Comparison of ENCODE assay signal across 15 cellular contexts in the genomic region with DNA sequence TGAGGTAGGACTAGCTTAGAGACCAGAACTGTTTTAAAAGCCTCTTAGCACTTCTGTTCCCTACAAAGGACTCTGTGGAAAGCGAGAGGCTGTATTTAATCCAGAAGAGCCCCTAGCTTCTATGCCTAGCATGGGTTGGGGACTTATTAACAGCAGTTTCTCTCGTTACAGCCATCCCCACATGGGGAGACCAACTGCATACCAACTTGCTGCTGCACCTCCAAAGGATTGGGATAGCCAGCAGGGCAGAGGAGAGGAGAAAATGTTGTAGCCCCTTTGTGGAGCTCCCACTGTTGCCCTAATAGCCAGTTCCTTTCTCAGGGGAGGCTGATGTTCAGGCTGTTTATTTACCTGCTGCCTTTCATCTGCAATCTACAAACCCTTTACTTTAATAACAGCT.
"Had no signal": no experiment of that assay in that cellular context is flagged by ENCODE, and none has a peak within 500 bp of the region (broad histone marks: within the 10 kb centered on the region; RNA-seq: fewer than 3 reads in every experiment).

No MANE protein-coding gene starts in this region.

- H3K9me3 Mint-ChIP-seq: dendritic cell treated with granulocyte-macrophage colony-stimulating factor and Interleukin-4, amounts not matched to agents 40 ng/mL and 50 ng/mL, for 4 days; endodermal cell; natural killer cell; stimulated activated naive CD8-positive, alpha-beta T cell treated with anti-CD3 and anti-CD28 coated beads, Interleukin-15, amount 100 ng/mL, for 72 hours had no signal

- H3K9me3 ChIP-seq: breast epithelium, psoas muscle, testis, upper lobe of right lung had no signal

- H3K4me3 ChIP-seq: breast epithelium, psoas muscle, testis, upper lobe of right lung had no signal

- H3K27ac ChIP-seq: psoas muscle, testis, upper lobe of right lung had no signal

- DNase-seq: activated CD4-positive, alpha-beta T cell treated with anti-CD3 and anti-CD28 coated beads, Interleukin-2, amount 50 U/mL, for 1 hour; activated CD8-positive, alpha-beta memory T cell treated with anti-CD3 and anti-CD28 coated beads for 24 hours; activated naive CD4-positive, alpha-beta T cell; aorta; endodermal cell; mesendoderm; natural killer cell; occipital lobe; psoas muscle; stimulated activated naive CD8-positive, alpha-beta T cell treated with anti-CD3 and anti-CD28 coated beads, Interleukin-15, amount 100 ng/mL, for 72 hours; testis had no signal

- H3K4me1 ChIP-seq: breast epithelium had no signal

- H3K27me3 ChIP-seq: breast epithelium, testis, upper lobe of right lung had no signal

- H3K27ac Mint-ChIP-seq: dendritic cell treated with granulocyte-macrophage colony-stimulating factor and Interleukin-4, amounts not matched to agents 40 ng/mL and 50 ng/mL, for 4 days had no signal

- H3K4me3 Mint-ChIP-seq: dendritic cell treated with granulocyte-macrophage colony-stimulating factor and Interleukin-4, amounts not matched to agents 40 ng/mL and 50 ng/mL, for 4 days; endodermal cell; natural killer cell; stimulated activated naive CD8-positive, alpha-beta T cell treated with anti-CD3 and anti-CD28 coated beads, Interleukin-15, amount 100 ng/mL, for 72 hours had no signal

- ATAC-seq: activated CD4-positive, CD25-positive, alpha-beta regulatory T cell treated with anti-CD3 and anti-CD28 coated beads, Interleukin-2, amount 50 U/mL, for 24 hours; natural killer cell; psoas muscle; stimulated activated naive CD8-positive, alpha-beta T cell treated with anti-CD3 and anti-CD28 coated beads, Interleukin-15, amount 100 ng/mL, for 72 hours; upper lobe of right lung had no signal
